ENCODE assay signal across 9 cellular contexts in genomic region chr1:119859647-119860046, GRCh38. TPM values are rescaled to one million over a fixed set of nuclear protein-coding genes. Genes with fewer than 3 reads are reported as not detected.
DNase-seq lines count a peak whose midpoint lies in the region; ATAC-seq lines count a peak whose summit lies in the region.
"Had no signal": no experiment of that assay in that cellular context is flagged by ENCODE, and none has a peak within 500 bp of the region (broad histone marks: within the 10 kb centered on the region; RNA-seq: fewer than 3 reads in every experiment).

No MANE protein-coding gene starts in this region.

- no peaks in the 10 kb centered on the region for H3K36me3 Mint-ChIP-seq in activated T-cell treated with anti-CD3 and anti-CD28 coated beads, Interleukin-2, amount 50 U/mL, for 72 hours (ENCODE audit: insufficient read depth in 2 of 2)

- H3K27me3 Mint-ChIP-seq in activated T-cell treated with anti-CD3 and anti-CD28 coated beads, Interleukin-2, amount 50 U/mL, for 72 hours (ENCODE audit: low read depth), result peaks cover 10% of the 10 kb centered on the region
- H3K27me3 Mint-ChIP-seq in stimulated activated naive CD8-positive, alpha-beta T cell treated with anti-CD3 and anti-CD28 coated beads, Interleukin-15, amount 100 ng/mL, for 72 hours, result peaks cover 18% of the 10 kb centered on the region

- no peak overlapping the region for H3K27ac Mint-ChIP-seq in activated T-cell treated with anti-CD3 and anti-CD28 coated beads, Interleukin-2, amount 50 U/mL, for 72 hours
- no peak overlapping the region for H3K27ac Mint-ChIP-seq in stimulated activated naive CD8-positive, alpha-beta T cell treated with anti-CD3 and anti-CD28 coated beads, Interleukin-15, amount 100 ng/mL, for 72 hours

- no peaks in the 10 kb centered on the region for H3K27me3 ChIP-seq in H7 (ENCODE audit: control insufficient read depth, insufficient read depth, low read length)

- no peak overlapping the region for H3K4me3 ChIP-seq in H7 (ENCODE audit: insufficient read depth, low read depth, low read length)

- peak; percentile 59 to 66 for ATAC-seq in activated T-cell treated with anti-CD3 and anti-CD28 coated beads, Interleukin-2, amount 50 U/mL, for 72 hours (replicated peaks in 1 of 2)
- ATAC-seq in esophagus mucosa (peak; percentile 38), GM21717 (IDR thresholded peaks at IDR 0.05; ENCODE audit: unreplicated experiment) (no peak)
- ATAC-seq in stimulated activated naive CD8-positive, alpha-beta T cell treated with anti-CD3 and anti-CD28 coated beads, Interleukin-15, amount 100 ng/mL, for 72 hours, result peak; percentile 76

- H3K9me3 Mint-ChIP-seq in activated T-cell treated with anti-CD3 and anti-CD28 coated beads, Interleukin-2, amount 50 U/mL, for 72 hours, result no peaks in the 10 kb centered on the region
- H3K9me3 Mint-ChIP-seq in stimulated activated naive CD8-positive, alpha-beta T cell treated with anti-CD3 and anti-CD28 coated beads, Interleukin-15, amount 100 ng/mL, for 72 hours, result no peaks in the 10 kb centered on the region

- no peak overlapping the region for H3K4me3 Mint-ChIP-seq in activated T-cell treated with anti-CD3 and anti-CD28 coated beads, Interleukin-2, amount 50 U/mL, for 72 hours
- peak overlapping the region in 1 of 2 donors; percentile 14 for H3K4me3 Mint-ChIP-seq in stimulated activated naive CD8-positive, alpha-beta T cell treated with anti-CD3 and anti-CD28 coated beads, Interleukin-15, amount 100 ng/mL, for 72 hours

- H3K4me1 Mint-ChIP-seq in activated T-cell treated with anti-CD3 and anti-CD28 coated beads, Interleukin-2, amount 50 U/mL, for 72 hours (ENCODE audit: low read depth), result peaks cover 13% of the 10 kb centered on the region
- H3K4me1 Mint-ChIP-seq in stimulated activated naive CD8-positive, alpha-beta T cell treated with anti-CD3 and anti-CD28 coated beads, Interleukin-15, amount 100 ng/mL, for 72 hours, result peaks cover 22% of the 10 kb centered on the region

- peak in 1 of 2 donors; percentile 3 for DNase-seq in activated T-cell treated with anti-CD3 and anti-CD28 coated beads, Interleukin-2, amount 50 U/mL, for 72 hours
- no peak for DNase-seq in activated T-cell treated with anti-CD3 and anti-CD28 coated beads, Interleukin-2, amount 50 U/mL, for 48 hours
- peak; percentile 26 for DNase-seq in RPMI8226
- no peak for DNase-seq in stimulated activated naive CD8-positive, alpha-beta T cell treated with anti-CD3 and anti-CD28 coated beads, Interleukin-15, amount 100 ng/mL, for 72 hours
- DNase-seq in H7, result no peak
- DNase-seq in nucleus accumbens (lab: John Stamatoyannopoulos, UW), result no peak
- DNase-seq: C1 segment of cervical spinal cord had no signal

- H3K36me3 ChIP-seq in H7 (replicated peaks; ENCODE audit: control insufficient read depth, insufficient read depth, low read length), result no peaks in the 10 kb centered on the region

RNA-seq across cellular contexts. Expression of gene ADAM30, which starts 36.7 kb away (rescaled TPM):
- not detected for total RNA-seq in activated T-cell treated with anti-CD3 and anti-CD28 coated beads, Interleukin-2, amount 50 U/mL, for 72 hours
- not detected for total RNA-seq in esophagus mucosa
- total RNA-seq in H7 (2014; rRNA removed; shearing (Covaris generic)), result not detected in 2 replicates

RNA-seq across cellular contexts. Expression of gene REG4, which starts 48.4 kb away (rescaled TPM):
- total RNA-seq in activated T-cell treated with anti-CD3 and anti-CD28 coated beads, Interleukin-2, amount 50 U/mL, for 72 hours, result 1 to 10 TPM; 4.9 to 5.8 TPM
- not detected for total RNA-seq in esophagus mucosa
- not detected in 2 replicates for total RNA-seq in H7 (2014; rRNA removed; shearing (Covaris generic))
